1 cellular context compared by ENCODE assay signal in the genomic region with DNA sequence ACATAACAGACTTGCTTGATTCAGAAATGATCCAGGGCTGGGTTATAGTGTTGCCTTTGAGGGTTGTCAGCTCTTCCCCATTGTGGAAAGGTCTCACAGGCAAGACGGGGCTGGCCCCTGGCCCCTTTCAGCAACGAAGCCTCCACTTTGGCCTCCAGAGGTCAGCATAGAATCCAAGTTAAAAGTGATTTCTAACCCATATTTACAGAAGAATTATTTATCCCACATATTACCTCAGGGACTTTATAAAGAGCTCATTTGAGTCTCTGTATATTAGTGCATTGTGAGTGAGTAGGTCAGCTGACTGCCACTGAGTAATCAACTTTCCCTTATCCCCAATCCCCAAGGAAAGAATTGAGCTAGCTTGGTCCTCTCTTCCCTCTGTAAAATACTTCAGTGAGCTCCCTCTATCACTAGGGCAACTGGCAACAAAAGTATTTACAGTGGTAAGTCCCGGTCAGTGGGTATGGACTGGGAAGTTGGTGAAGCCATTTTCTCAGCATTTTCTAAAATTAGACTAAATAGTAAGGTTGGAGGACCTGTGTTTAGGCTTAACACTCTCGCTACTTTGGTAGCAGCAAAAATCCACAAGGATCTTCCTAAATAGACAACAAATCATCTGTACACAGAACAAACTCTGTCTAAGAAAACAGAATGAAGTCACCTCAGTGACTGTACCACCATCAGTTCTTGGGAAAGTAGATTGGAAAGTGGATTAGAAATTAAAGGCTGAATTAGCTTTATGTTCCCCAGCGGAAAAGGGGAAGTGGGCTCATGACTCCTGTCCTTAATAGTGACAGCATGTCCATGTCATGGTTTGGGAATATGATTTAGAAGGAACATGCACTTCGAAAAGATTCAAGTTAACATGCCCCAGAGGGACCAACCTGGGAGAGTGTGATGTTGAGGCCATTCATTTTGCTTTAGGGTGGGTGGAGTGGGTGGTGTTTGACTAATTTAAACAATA.
TF ChIP-seq lines count a peak whose summit lies in the region.

No MANE protein-coding gene starts in this region.

TF ChIP-seq in SK-N-SH treated with all-trans-retinoic acid at 6 μM for 48 hours, 23 proteins besides CTCF, POLR2A, EP300 and RAD21 (continued from another document):
- TF ChIP-seq, protein P1, sequence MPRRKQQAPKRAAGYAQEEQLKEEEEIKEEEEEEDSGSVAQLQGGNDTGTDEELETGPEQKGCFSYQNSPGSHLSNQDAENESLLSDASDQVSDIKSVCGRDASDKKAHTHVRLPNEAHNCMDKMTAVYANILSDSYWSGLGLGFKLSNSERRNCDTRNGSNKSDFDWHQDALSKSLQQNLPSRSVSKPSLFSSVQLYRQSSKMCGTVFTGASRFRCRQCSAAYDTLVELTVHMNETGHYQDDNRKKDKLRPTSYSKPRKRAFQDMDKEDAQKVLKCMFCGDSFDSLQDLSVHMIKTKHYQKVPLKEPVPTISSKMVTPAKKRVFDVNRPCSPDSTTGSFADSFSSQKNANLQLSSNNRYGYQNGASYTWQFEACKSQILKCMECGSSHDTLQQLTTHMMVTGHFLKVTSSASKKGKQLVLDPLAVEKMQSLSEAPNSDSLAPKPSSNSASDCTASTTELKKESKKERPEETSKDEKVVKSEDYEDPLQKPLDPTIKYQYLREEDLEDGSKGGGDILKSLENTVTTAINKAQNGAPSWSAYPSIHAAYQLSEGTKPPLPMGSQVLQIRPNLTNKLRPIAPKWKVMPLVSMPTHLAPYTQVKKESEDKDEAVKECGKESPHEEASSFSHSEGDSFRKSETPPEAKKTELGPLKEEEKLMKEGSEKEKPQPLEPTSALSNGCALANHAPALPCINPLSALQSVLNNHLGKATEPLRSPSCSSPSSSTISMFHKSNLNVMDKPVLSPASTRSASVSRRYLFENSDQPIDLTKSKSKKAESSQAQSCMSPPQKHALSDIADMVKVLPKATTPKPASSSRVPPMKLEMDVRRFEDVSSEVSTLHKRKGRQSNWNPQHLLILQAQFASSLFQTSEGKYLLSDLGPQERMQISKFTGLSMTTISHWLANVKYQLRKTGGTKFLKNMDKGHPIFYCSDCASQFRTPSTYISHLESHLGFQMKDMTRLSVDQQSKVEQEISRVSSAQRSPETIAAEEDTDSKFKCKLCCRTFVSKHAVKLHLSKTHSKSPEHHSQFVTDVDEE (CRISPR knock-in tag; IDR thresholded peaks at IDR 0.05): no peak
- TF ChIP-seq TCF4 (CRISPR knock-in tag; IDR thresholded peaks at IDR 0.05; ENCODE audit: borderline replicate concordance) (no peak), PATZ1 (CRISPR knock-in tag; IDR thresholded peaks at IDR 0.05; ENCODE audit: borderline replicate concordance) (no peak), RARB (CRISPR knock-in tag; IDR thresholded peaks at IDR 0.05) (no peak), CSRNP3 (CRISPR knock-in tag; IDR thresholded peaks at IDR 0.05) (no peak), ESRRG (CRISPR knock-in tag; IDR thresholded peaks at IDR 0.05) (no peak), SNAI2 (CRISPR knock-in tag; IDR thresholded peaks at IDR 0.05) (no peak), ZNF565 (CRISPR knock-in tag; conservative IDR thresholded peaks at IDR 0.05; ENCODE audit: low read depth) (no peak)
TF ChIP-seq in SK-N-SH treated with all-trans-retinoic acid at 6 μM for 48 hours: peak in this region for 0.
